In the genomic region with DNA sequence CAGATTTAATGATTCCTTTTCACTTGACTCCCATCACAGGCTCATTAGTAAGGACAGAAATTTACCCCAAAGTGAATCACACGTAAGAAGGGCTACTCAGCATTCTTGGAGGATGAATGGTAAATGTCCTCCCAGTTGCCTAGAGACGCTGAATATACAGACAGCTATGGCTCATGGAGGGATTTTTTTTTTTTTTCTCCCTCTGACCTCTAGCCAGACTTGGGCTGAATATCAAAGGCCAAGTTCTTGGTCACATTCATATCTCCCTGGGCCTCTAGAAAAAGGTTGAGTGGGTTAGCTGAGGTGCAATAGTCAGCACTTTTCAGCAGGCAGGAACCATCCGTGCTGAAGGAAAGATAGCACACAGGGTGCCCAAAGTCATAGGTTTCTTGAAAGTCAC, we compare ENCODE assay signal across 10 cellular contexts.
DNase-seq lines count a peak whose midpoint lies in the region; ATAC-seq and TF ChIP-seq lines count a peak whose summit lies in the region.
"Had no signal": no experiment of that assay in that cellular context is flagged by ENCODE, and none has a peak within 500 bp of the region (broad histone marks: within the 10 kb centered on the region; RNA-seq: fewer than 3 reads in every experiment).

No MANE protein-coding gene starts in this region.

- ATAC-seq in left lung (peak; percentile 92), HG02973 (IDR thresholded peaks at IDR 0.05; ENCODE audit: unreplicated experiment) (no peak)

- H3K27me3 ChIP-seq in AG04450 (ENCODE audit: control insufficient read depth, insufficient read depth, low read length), result no peaks in the 10 kb centered on the region
- H3K27me3 ChIP-seq in HUES48 (ENCODE audit: control insufficient read depth, insufficient read depth, low read length), result no peaks in the 10 kb centered on the region
- H3K27me3 ChIP-seq in mammary epithelial cell (ENCODE audit: insufficient read depth, low read length), result no peaks in the 10 kb centered on the region
- H3K27me3 ChIP-seq in left lung, result no peaks in the 10 kb centered on the region
- no peaks in the 10 kb centered on the region for H3K27me3 ChIP-seq in HAP-1 (ENCODE audit: low read depth)
- H3K27me3 ChIP-seq: adrenal gland had no signal

- dilution Hi-C loops in mammary epithelial cell (cut with HindIII; ENCODE audit: low sequenced_read_pairs), result loop anchor here (5.0 kb wide), 1 partner anchor 58 kb away; no protein-coding TSS in a partner anchor

- H3K9ac ChIP-seq in HUES48 (ENCODE audit: low read depth, low read length) (no peak overlapping the region), mammary epithelial cell (ENCODE audit: insufficient read depth, low read length) (peak overlapping the region; percentile 67)

- H4K20me1 ChIP-seq in mammary epithelial cell (ENCODE audit: insufficient read depth, low read length), result no peaks in the 10 kb centered on the region

- H3K36me3 ChIP-seq in HUES48 (ENCODE audit: control insufficient read depth, insufficient read depth, low read length) (no peaks in the 10 kb centered on the region), mammary epithelial cell (ENCODE audit: insufficient read depth, low read length) (no peaks in the 10 kb centered on the region), left lung (no peaks in the 10 kb centered on the region), HAP-1 (replicated peaks) (no peaks in the 10 kb centered on the region)
- H3K36me3 ChIP-seq: adrenal gland had no signal

- no peak overlapping the region for H3K4me3 ChIP-seq in AG04450 (ENCODE audit: low read depth, low read length)
- no peak overlapping the region for H3K4me3 ChIP-seq in HUES48 (ENCODE audit: low read depth, low read length)
- no peak overlapping the region for H3K4me3 ChIP-seq in mammary epithelial cell (replicated peaks in 1 of 3; ENCODE audit: insufficient read depth in 1 of 3, low read depth in 2 of 3, low read length in 3 of 3)
- H3K4me3 ChIP-seq in left lung, result no peak overlapping the region
- H3K4me3 ChIP-seq in HAP-1, result no peak overlapping the region
- H3K4me3 ChIP-seq: adrenal gland had no signal

- POLR2A ChIA-PET in AG04450 (lab: Yijun Ruan, JAX), result interaction anchor here (1.1 to 1.5 kb wide), 3 partner anchors 10 to 77 kb away, joined by 3 to 7 read pairs (median 4); partner anchors contain the start of gene PHLDA1

- BruUV-seq in mammary epithelial cell (replicated peaks; lab: Mats Ljungman, UMichigan), result no TSS peak

- no peaks in the 10 kb centered on the region for H3K9me3 ChIP-seq in AG04450 (ENCODE audit: control insufficient read depth, insufficient read depth, low read length)
- no peaks in the 10 kb centered on the region for H3K9me3 ChIP-seq in HUES48 (ENCODE audit: control insufficient read depth, insufficient read depth, low read length)
- H3K9me3 ChIP-seq in mammary epithelial cell (replicated peaks; ENCODE audit: insufficient read depth, low read length), result no peaks in the 10 kb centered on the region
- H3K9me3 ChIP-seq in left lung, result no peaks in the 10 kb centered on the region
- no peaks in the 10 kb centered on the region for H3K9me3 ChIP-seq in HAP-1
- H3K9me3 ChIP-seq: adrenal gland had no signal

- no peaks in the 10 kb centered on the region for H3K79me2 ChIP-seq in mammary epithelial cell (ENCODE audit: insufficient read depth, low read length)

- CTCF ChIA-PET in AG04450 (lab: Charles Lee) (no interaction called here), mammary epithelial cell (lab: Charles Lee; ENCODE audit: low non-redundant PET) (interaction anchor here (0.6 kb wide), 1 partner anchor 331 kb away, joined by 3 read pairs; no protein-coding TSS in a partner anchor)

- peak overlapping the region; percentile 10 for H2AFZ ChIP-seq in mammary epithelial cell (ENCODE audit: low read depth, low read length)

- 29% methylated on average over 3 of the region's 3 CpGs for WGBS in mammary epithelial cell (ENCODE audit: low coverage, missing lambda C conversion rate)

- TF ChIP-seq CTCF in AG04450 (IDR thresholded peaks at IDR 0.05; ENCODE audit: low read depth, low read length) (no peak), mammary epithelial cell (conservative IDR thresholded peaks at IDR 0.05 in 1 of 2, IDR thresholded peaks at IDR 0.05 in 1 of 2; ENCODE audit: extremely low read depth in 1 of 2, insufficient read depth in 1 of 2, low read depth in 1 of 2, low read length in 2 of 2) (no peak), left lung (IDR thresholded peaks at IDR 0.05) (no peak)

- in situ Hi-C loops in mammary epithelial cell (cut with MboI; ENCODE audit: low sequenced_read_pairs in 2 of 2), result loop anchor here in 1 of 2 donors (10.0 kb wide), 1 partner anchor 71 kb away; no protein-coding TSS in a partner anchor
- in situ Hi-C loops in HAP-1 (cut with MboI; ENCODE audit: low sequenced_read_pairs), result no loop called here

- H3K27ac ChIP-seq in AG04450 (ENCODE audit: low read depth, low read length) (peak overlapping the region; percentile 87), HUES48 (ENCODE audit: low read depth, low read length) (peak overlapping the region; percentile 86), mammary epithelial cell (ENCODE audit: insufficient read depth, low read depth, low read length) (peak overlapping the region; percentile 94), left lung (peak overlapping the region in 1 of 2 donors; percentile 51)

- intact Hi-C loops in mammary epithelial cell (cut with micrococcal nuclease) (loop anchor here (1.0 to 10.0 kb wide), 7 partner anchors 24 to 427 kb away; no protein-coding TSS in a partner anchor), left lung (cut with DNase I) (no loop called here)

- DNase-seq in AG04450 (ENCODE audit: low read depth, low spot score) (peak; percentile 78), mammary epithelial cell (peak; percentile 95), left lung (no peak), HAP-1 (ENCODE audit: low spot score in 2 of 2) (no peak), D341Med (ENCODE audit: low spot score) (no peak), inferior parietal cortex (ENCODE audit: extremely low spot score) (no peak)
- DNase-seq: DMS79 had no signal

- H3K4me1 ChIP-seq in HUES48 (ENCODE audit: control insufficient read depth, insufficient read depth, low read length), result peaks cover 52% of the 10 kb centered on the region
- peaks cover 22% of the 10 kb centered on the region for H3K4me1 ChIP-seq in mammary epithelial cell (ENCODE audit: insufficient read depth, low read length)
- H3K4me1 ChIP-seq in left lung, result peaks cover 1 to 29% of the 10 kb centered on the region in 2 donors
- peaks cover 12% of the 10 kb centered on the region for H3K4me1 ChIP-seq in HAP-1

- H3K4me2 ChIP-seq in mammary epithelial cell (ENCODE audit: insufficient read depth, low read depth, low read length), result peak overlapping the region; percentile 30

Comparison
In these comparisons a context has a peak if more than half of its experiments do, and no peak if none do; other contexts are left out.
1. DNase-seq: peak in AG04450 (single experiment) and mammary epithelial cell (single experiment); none in left lung (0 of 2), HAP-1 (0 of 2), D341Med (single experiment) and inferior parietal cortex (single experiment).